Comparison of ENCODE assay signal across 36 cellular contexts in genomic region chr1:42783092-42783491, GRCh38. TPM values are rescaled to one million over a fixed set of nuclear protein-coding genes. Genes with fewer than 3 reads are reported as not detected.
"Had no signal": no experiment of that assay in that cellular context is flagged by ENCODE, and none has a peak within 500 bp of the region (broad histone marks: within the 10 kb centered on the region; RNA-seq: fewer than 3 reads in every experiment).

No MANE protein-coding gene starts in this region.

- H3K4me3 ChIP-seq: adrenal gland, body of pancreas, breast epithelium had no signal

- H3K27ac Mint-ChIP-seq: activated B cell treated with CpG ODN at 0.5 μM for 24 hours; activated CD4-positive, alpha-beta memory T cell treated with anti-CD3 and anti-CD28 coated beads for 36 hours; activated CD4-positive, alpha-beta T cell treated with anti-CD3 and anti-CD28 coated beads, Interleukin-2, amount 10 ng/mL, durations not matched to agents 24 days and 14 days; activated CD8-positive, alpha-beta T cell treated with anti-CD3 and anti-CD28 coated beads for 36 hours; activated naive CD4-positive, alpha-beta T cell treated with anti-CD3 and anti-CD28 coated beads for 36 hours; activated naive CD4-positive, alpha-beta T cell treated with anti-CD3 and anti-CD28 coated beads, Interleukin-2, amount 50 U/mL, for 72 hours; activated naive CD8-positive, alpha-beta T cell treated with anti-CD3 and anti-CD28 coated beads for 36 hours; activated T-cell treated with anti-CD3 and anti-CD28 coated beads, Interleukin-2, amount 50 U/mL, for 72 hours; activated T-helper 1 cell treated with anti-CD3 and anti-CD28 coated beads, Interleukin-12 subunit alpha, Interleukin-12 subunit beta, Interleukin-2, Interleukin-4 antibody, amounts not matched to agents 30 ng/mL and 10 ng/mL and 1 ng/mL, durations not matched to agents 14 hours and 24 hours and 36 hours; activated T-helper 17 cell treated with anti-CD3 and anti-CD28 coated beads, Interleukin-2, amount 50 U/mL, for 72 hours; T-helper 2 cell treated with Interferon-gamma antibody and Interleukin-4, amounts not matched to agents 5 μg/mL and 100 μg/mL, for 36 hours had no signal

- H3K27me3 Mint-ChIP-seq: activated CD4-positive, alpha-beta memory T cell treated with anti-CD3 and anti-CD28 coated beads for 36 hours; activated CD4-positive, alpha-beta T cell treated with anti-CD3 and anti-CD28 coated beads, Interleukin-2, amount 10 ng/mL, durations not matched to agents 24 days and 14 days; activated CD8-positive, alpha-beta T cell treated with anti-CD3 and anti-CD28 coated beads for 36 hours; activated naive CD8-positive, alpha-beta T cell treated with anti-CD3 and anti-CD28 coated beads for 36 hours; activated T-helper 17 cell treated with anti-CD3 and anti-CD28 coated beads, Interleukin-2, amount 50 U/mL, for 72 hours had no signal

- H3K36me3 ChIP-seq: adrenal gland, breast epithelium had no signal

- H3K27me3 ChIP-seq: adrenal gland, body of pancreas, brain microvascular endothelial cell, breast epithelium had no signal

- ATAC-seq: activated CD8-positive, alpha-beta T cell treated with anti-CD3 and anti-CD28 coated beads for 36 hours; activated naive CD4-positive, alpha-beta T cell treated with anti-CD3 and anti-CD28 coated beads, Interleukin-2, amount 50 U/mL, for 72 hours; activated T-cell treated with anti-CD3 and anti-CD28 coated beads, Interleukin-2, amount 50 U/mL, for 4 hours; activated T-cell treated with anti-CD3 and anti-CD28 coated beads, Interleukin-2, amount 50 U/mL, for 72 hours; activated T-helper 17 cell treated with anti-CD3 and anti-CD28 coated beads, Interleukin-2, amount 50 U/mL, for 72 hours; body of pancreas had no signal

- H3K4me1 ChIP-seq: breast epithelium had no signal

- DNase-seq: activated B cell treated with CpG ODN at 0.5 μM for 24 hours; activated CD4-positive, alpha-beta memory T cell treated with anti-CD3 and anti-CD28 coated beads for 36 hours; activated CD4-positive, alpha-beta T cell treated with anti-CD3 and anti-CD28 coated beads for 4 hours; activated CD4-positive, alpha-beta T cell treated with anti-CD3 and anti-CD28 coated beads, Interleukin-2, amount 10 ng/mL, durations not matched to agents 24 days and 14 days; activated CD4-positive, alpha-beta T cell treated with anti-CD3 and anti-CD28 coated beads, Interleukin-2, amount 50 U/mL, for 1 hour; activated CD4-positive, alpha-beta T cell treated with anti-CD3 and anti-CD28 coated beads, Interleukin-2, amount 50 U/mL, for 4 hours; activated CD4-positive, CD25-positive, alpha-beta regulatory T cell treated with anti-CD3 and anti-CD28 coated beads, Interleukin-2, amount 50 U/mL, for 72 hours; activated CD8-positive, alpha-beta memory T cell treated with anti-CD3 and anti-CD28 coated beads, Interleukin-2, amount 50 U/mL, for 4 hours; activated CD8-positive, alpha-beta T cell treated with anti-CD3 and anti-CD28 coated beads for 36 hours; activated effector memory CD4-positive, alpha-beta T cell treated with anti-CD3 and anti-CD28 coated beads, Interleukin-2, amount 50 U/mL, for 16 hours; activated gamma-delta T cell treated with Interleukin-2 at 50 U/mL for 16 hours; activated naive CD4-positive, alpha-beta T cell; activated naive CD4-positive, alpha-beta T cell treated with anti-CD3 and anti-CD28 coated beads for 36 hours; activated naive CD4-positive, alpha-beta T cell treated with anti-CD3 and anti-CD28 coated beads, Interleukin-2, amount 50 U/mL, for 16 hours; activated naive CD8-positive, alpha-beta T cell treated with anti-CD3 and anti-CD28 coated beads for 36 hours; activated T-cell treated with anti-CD3 and anti-CD28 coated beads for 4 hours; activated T-cell treated with anti-CD3 and anti-CD28 coated beads, Interleukin-2, amount 50 U/mL, for 1 hour; activated T-cell treated with anti-CD3 and anti-CD28 coated beads, Interleukin-2, amount 50 U/mL, for 4 hours; activated T-cell treated with anti-CD3 and anti-CD28 coated beads, Interleukin-2, amount 50 U/mL, for 72 hours; adrenal gland; amniotic stem cell; aorta; body of pancreas; brain microvascular endothelial cell; central memory CD4-positive, alpha-beta T cell; T-helper 2 cell; T-helper 9 cell had no signal

- H3K9me3 ChIP-seq: adrenal gland, body of pancreas, breast epithelium had no signal

- H3K4me3 Mint-ChIP-seq: activated B cell treated with CpG ODN at 0.5 μM for 24 hours; activated CD4-positive, alpha-beta memory T cell treated with anti-CD3 and anti-CD28 coated beads for 36 hours; activated CD4-positive, alpha-beta T cell treated with anti-CD3 and anti-CD28 coated beads, Interleukin-2, amount 10 ng/mL, durations not matched to agents 24 days and 14 days; activated CD8-positive, alpha-beta T cell treated with anti-CD3 and anti-CD28 coated beads for 36 hours; activated naive CD4-positive, alpha-beta T cell treated with anti-CD3 and anti-CD28 coated beads for 36 hours; activated naive CD8-positive, alpha-beta T cell treated with anti-CD3 and anti-CD28 coated beads for 36 hours; activated T-cell treated with anti-CD3 and anti-CD28 coated beads, Interleukin-2, amount 50 U/mL, for 4 hours; activated T-cell treated with anti-CD3 and anti-CD28 coated beads, Interleukin-2, amount 50 U/mL, for 72 hours; activated T-helper 1 cell treated with anti-CD3 and anti-CD28 coated beads, Interleukin-12 subunit alpha, Interleukin-12 subunit beta, Interleukin-2, Interleukin-4 antibody, amounts not matched to agents 30 ng/mL and 10 ng/mL and 1 ng/mL, durations not matched to agents 14 hours and 24 hours and 36 hours; activated T-helper 17 cell treated with anti-CD3 and anti-CD28 coated beads, Interleukin-2, amount 50 U/mL, for 72 hours; T-helper 2 cell treated with Interferon-gamma antibody and Interleukin-4, amounts not matched to agents 5 μg/mL and 100 μg/mL, for 36 hours had no signal

- H3K27ac ChIP-seq: adrenal gland, body of pancreas, brain microvascular endothelial cell, breast epithelium, VCaP had no signal

- FAIRE-seq: astrocyte, TTC549 had no signal

RNA-seq across cellular contexts. Expression of gene TMEM269, which starts 1.7 kb away (rescaled TPM):
- total RNA-seq: activated CD4-positive, alpha-beta T cell treated with anti-CD3 and anti-CD28 coated beads, Interleukin-2, amount 10 ng/mL, durations not matched to agents 24 days and 14 days; body of pancreas; cardiac septum had no signal
- polyA plus RNA-seq: aorta had no signal
